Comparison of ENCODE assay signal across 10 cellular contexts in genomic region chr3:69181592-69182211, GRCh38. TPM values are rescaled to one million over a fixed set of nuclear protein-coding genes. Genes with fewer than 3 reads are reported as not detected.
DNase-seq lines count a peak whose midpoint lies in the region; ATAC-seq, FAIRE-seq and TF ChIP-seq lines count a peak whose summit lies in the region.
"Had no signal": no experiment of that assay in that cellular context is flagged by ENCODE, and none has a peak within 500 bp of the region (broad histone marks: within the 10 kb centered on the region; RNA-seq: fewer than 3 reads in every experiment).

No MANE protein-coding gene starts in this region.

- H3K27ac ChIP-seq in iPS-20b (ENCODE audit: low read length), result peak overlapping the region; percentile 27
- H3K27ac ChIP-seq: SK-N-MC had no signal

- peak overlapping the region; percentile 9 for H3K27ac Mint-ChIP-seq in stimulated activated effector memory CD8-positive, alpha-beta T cell treated with anti-CD3 and anti-CD28 coated beads, Interleukin-12 subunit alpha, Interleukin-12 subunit beta, amount 100 ng/mL, for 72 hours

- DNase-seq in HTR-8/SVneo (ENCODE audit: insufficient read length, low spot score) (peak; percentile 63), brain pericyte (ENCODE audit: low read depth, low spot score) (peak; percentile 40), NCI-H2171 treated with DMSO at 0.1 percent for 48 hours (lab: John Stamatoyannopoulos, UW) (no peak), GM12892 (ENCODE audit: insufficient read length) (no peak), UCSD-AML1 (lab: John Stamatoyannopoulos, UW; ENCODE audit: unreplicated experiment) (no peak)
- DNase-seq in stimulated activated effector memory CD8-positive, alpha-beta T cell treated with anti-CD3 and anti-CD28 coated beads, Interleukin-12 subunit alpha, Interleukin-12 subunit beta, amount 100 ng/mL, for 72 hours (ENCODE audit: low spot score in 2 of 2), result no peak
- DNase-seq: activated effector memory CD4-positive, alpha-beta T cell treated with anti-CD3 and anti-CD28 coated beads, Interleukin-2, amount 50 U/mL, for 16 hours had no signal

- H3K4me1 Mint-ChIP-seq in stimulated activated effector memory CD8-positive, alpha-beta T cell treated with anti-CD3 and anti-CD28 coated beads, Interleukin-12 subunit alpha, Interleukin-12 subunit beta, amount 100 ng/mL, for 72 hours, result peaks cover 45% of the 10 kb centered on the region

- H3K9me3 Mint-ChIP-seq in stimulated activated effector memory CD8-positive, alpha-beta T cell treated with anti-CD3 and anti-CD28 coated beads, Interleukin-12 subunit alpha, Interleukin-12 subunit beta, amount 100 ng/mL, for 72 hours, result no peaks in the 10 kb centered on the region

- H3K36me3 Mint-ChIP-seq in stimulated activated effector memory CD8-positive, alpha-beta T cell treated with anti-CD3 and anti-CD28 coated beads, Interleukin-12 subunit alpha, Interleukin-12 subunit beta, amount 100 ng/mL, for 72 hours, result peaks cover 100% of the 10 kb centered on the region

- peaks cover 14% of the 10 kb centered on the region for H3K36me3 ChIP-seq in iPS-20b (ENCODE audit: insufficient read depth, low read depth, low read length)

- no peak for ATAC-seq in stimulated activated effector memory CD8-positive, alpha-beta T cell treated with anti-CD3 and anti-CD28 coated beads, Interleukin-12 subunit alpha, Interleukin-12 subunit beta, amount 100 ng/mL, for 72 hours
- ATAC-seq in HG03442 (IDR thresholded peaks at IDR 0.05; ENCODE audit: unreplicated experiment), result no peak

- H3K9ac ChIP-seq in iPS-20b (ENCODE audit: low read depth, low read length), result no peak overlapping the region

- H3K4me1 ChIP-seq in iPS-20b (ENCODE audit: insufficient read depth, low read length), result peaks cover 16% of the 10 kb centered on the region

- no peaks in the 10 kb centered on the region for H3K27me3 ChIP-seq in iPS-20b (ENCODE audit: insufficient read depth, low read length)

- no peak overlapping the region for H3K4me3 ChIP-seq in iPS-20b (ENCODE audit: low read length)
- H3K4me3 ChIP-seq: SK-N-MC had no signal

- no peak overlapping the region for H3K4me3 Mint-ChIP-seq in stimulated activated effector memory CD8-positive, alpha-beta T cell treated with anti-CD3 and anti-CD28 coated beads, Interleukin-12 subunit alpha, Interleukin-12 subunit beta, amount 100 ng/mL, for 72 hours

- H3K9me3 ChIP-seq in iPS-20b (ENCODE audit: insufficient read depth, low read depth, low read length), result no peaks in the 10 kb centered on the region

- TF ChIP-seq POLR2A in GM12892 (IDR thresholded peaks at IDR 0.05; ENCODE audit: low read depth, low read length), result no peak

- FAIRE-seq in HTR-8/SVneo (lab: Jason Lieb, UNC) (peak; percentile 28), GM12892 (lab: Jason Lieb, UNC) (no peak)

RNA-seq across cellular contexts. Expression of gene LMOD3, which starts 59.3 kb away (rescaled TPM):
- polyA plus RNA-seq in GM12892 (2012; ENCODE audit: missing spikeins), result 0.06 TPM

Comparison
In these comparisons a context has a peak if more than half of its experiments do, and no peak if none do; other contexts are left out.
1. DNase-seq: peak in HTR-8/SVneo (single experiment) and brain pericyte (single experiment); none in stimulated activated effector memory CD8-positive, alpha-beta T cell treated with anti-CD3 and anti-CD28 coated beads, Interleukin-12 subunit alpha, Interleukin-12 subunit beta, amount 100 ng/mL, for 72 hours (0 of 2), NCI-H2171 treated with DMSO at 0.1 percent for 48 hours (single experiment), GM12892 (single experiment) and UCSD-AML1 (single experiment).